In genomic region chr3:64341355-64341754, GRCh38 we compare ENCODE assay signal across 1 cellular context.
TF ChIP-seq lines count a peak whose summit lies in the region.

No MANE protein-coding gene starts in this region.

TF ChIP-seq in GM23338, 12 proteins besides CTCF, POLR2A, EP300 and RAD21:
- TF ChIP-seq ZNF462 (CRISPR knock-in tag; IDR thresholded peaks at IDR 0.05) (no peak), POLR2AphosphoS5 (IDR thresholded peaks at IDR 0.05; ENCODE audit: low read depth) (no peak), NANOG (IDR thresholded peaks at IDR 0.05; ENCODE audit: borderline replicate concordance) (no peak), CREB1 (CRISPR knock-in tag; IDR thresholded peaks at IDR 0.05; ENCODE audit: low read depth) (no peak)
